Comparison of ENCODE assay signal across 8 cellular contexts in genomic region chr2:67733517-67733916, GRCh38.
DNase-seq lines count a peak whose midpoint lies in the region; ATAC-seq and TF ChIP-seq lines count a peak whose summit lies in the region.

No MANE protein-coding gene starts in this region.

- no peak overlapping the region for H3K27ac Mint-ChIP-seq in CD8-positive, alpha-beta T cell

- TF ChIP-seq CTCF in GM12874 (IDR thresholded peaks at IDR 0.05; ENCODE audit: insufficient read depth, low read depth, low read length) (peak; percentile 56), fibroblast of villous mesenchyme (IDR thresholded peaks at IDR 0.05; ENCODE audit: insufficient read depth, low read depth, low read length) (peak; percentile 34), upper lobe of left lung (IDR thresholded peaks at IDR 0.05) (peak in 5 of 6 experiments; percentile 10 to 39 (median 28))
- TF ChIP-seq CTCF in CD8-positive, alpha-beta T cell (IDR thresholded peaks at IDR 0.05) = no peak

- H3K4me1 Mint-ChIP-seq in CD8-positive, alpha-beta T cell (ENCODE audit: low read depth) = no peaks in the 10 kb centered on the region

- H3K9me3 Mint-ChIP-seq in CD8-positive, alpha-beta T cell = peaks cover 10% of the 10 kb centered on the region

- H3K36me3 Mint-ChIP-seq in CD8-positive, alpha-beta T cell = no peaks in the 10 kb centered on the region

- H3K4me3 ChIP-seq in fibroblast of villous mesenchyme (ENCODE audit: low read depth, low read length) = no peak overlapping the region
- H3K4me3 ChIP-seq in upper lobe of left lung = no peak overlapping the region
- H3K4me3 ChIP-seq in CD8-positive, alpha-beta T cell (ENCODE audit: low read depth, low read length) = no peak overlapping the region

- peak; percentile 55 for DNase-seq in AG08396 (ENCODE audit: low spot score)
- peak; percentile 58 for DNase-seq in NCI-H69 (lab: John Stamatoyannopoulos, UW)
- DNase-seq in fibroblast of villous mesenchyme (ENCODE audit: low read depth) = peak; percentile 16
- DNase-seq in upper lobe of left lung = peak in 1 of 2 donors; percentile 29
- DNase-seq in DMS153 treated with DMSO at 0.1 percent for 48 hours (lab: John Stamatoyannopoulos, UW; ENCODE audit: unreplicated experiment) = no peak
- DNase-seq in CD8-positive, alpha-beta T cell = no peak

- intact Hi-C loops in CD8-positive, alpha-beta T cell (cut with DNase I, micrococcal nuclease) = no loop called here

- TF ChIP-seq POLR2A in upper lobe of left lung (IDR thresholded peaks at IDR 0.05) = no peak

- H3K27me3 ChIP-seq in upper lobe of left lung = no peaks in the 10 kb centered on the region
- H3K27me3 ChIP-seq in CD8-positive, alpha-beta T cell (ENCODE audit: insufficient read depth, low read length) = no peaks in the 10 kb centered on the region

- WGBS in upper lobe of left lung, 2 donors = 57 to 60% methylated on average over 3 of the region's 3 CpGs

- no peak overlapping the region for H3K27ac ChIP-seq in upper lobe of left lung
- no peak overlapping the region for H3K27ac ChIP-seq in CD8-positive, alpha-beta T cell (ENCODE audit: low read depth, low read length)

- no peaks in the 10 kb centered on the region for H3K36me3 ChIP-seq in upper lobe of left lung
- H3K36me3 ChIP-seq in CD8-positive, alpha-beta T cell (ENCODE audit: insufficient read depth, low read length) = no peaks in the 10 kb centered on the region

- no peaks in the 10 kb centered on the region for H3K4me1 ChIP-seq in upper lobe of left lung
- no peaks in the 10 kb centered on the region for H3K4me1 ChIP-seq in CD8-positive, alpha-beta T cell (ENCODE audit: insufficient read depth, low read length)

- POLR2A ChIA-PET in CD8-positive, alpha-beta T cell (lab: Charles Lee) = no interaction called here

- CTCF ChIA-PET in CD8-positive, alpha-beta T cell (lab: Charles Lee) = no interaction called here

- TF ChIP-seq EP300 in upper lobe of left lung (IDR thresholded peaks at IDR 0.05) = no peak

- H3K4me3 Mint-ChIP-seq in CD8-positive, alpha-beta T cell = no peak overlapping the region

- ATAC-seq in upper lobe of left lung (ENCODE audit: low FRiP score in 2 of 2) = peak in 1 of 2 donors; percentile 52
- ATAC-seq in GM18520 (IDR thresholded peaks at IDR 0.05; ENCODE audit: unreplicated experiment) = no peak
- ATAC-seq in CD8-positive, alpha-beta T cell = no peak

- no peaks in the 10 kb centered on the region for H3K27me3 Mint-ChIP-seq in CD8-positive, alpha-beta T cell (ENCODE audit: low read depth)

- no peaks in the 10 kb centered on the region for H3K9me3 ChIP-seq in upper lobe of left lung
- H3K9me3 ChIP-seq in CD8-positive, alpha-beta T cell (ENCODE audit: low read length) = no peaks in the 10 kb centered on the region

Comparison
In these comparisons a context has a peak if more than half of its experiments do, and no peak if none do; other contexts are left out.
1. DNase-seq: peak in AG08396 (single experiment), NCI-H69 (single experiment) and fibroblast of villous mesenchyme (single experiment); none in DMS153 treated with DMSO at 0.1 percent for 48 hours (single experiment) and CD8-positive, alpha-beta T cell (0 of 7).